ENCODE assay signal across 23 cellular contexts in genomic region chr7:112763996-112764395, GRCh38. TPM values are rescaled to one million over a fixed set of nuclear protein-coding genes. Genes with fewer than 3 reads are reported as not detected.
A peak's percentile ranks its signal among the peaks of the same experiment; 100 is the strongest.
DNase-seq lines count a peak whose midpoint lies in the region; ATAC-seq and TF ChIP-seq lines count a peak whose summit lies in the region.
"Had no signal": no experiment of that assay in that cellular context is flagged by ENCODE, and none has a peak within 500 bp of the region (broad histone marks: within the 10 kb centered on the region; RNA-seq: fewer than 3 reads in every experiment).

No MANE protein-coding gene starts in this region.

- TF ChIP-seq CTCF in natural killer cell (IDR thresholded peaks at IDR 0.05) = no peak
- no peak for TF ChIP-seq CTCF in osteoblast (IDR thresholded peaks at IDR 0.05; ENCODE audit: extremely low read depth, low read depth, low read length)
- no peak for TF ChIP-seq CTCF in MCF 10A (IDR thresholded peaks at IDR 0.05; ENCODE audit: unreplicated experiment)

- H3K27ac Mint-ChIP-seq in natural killer cell (peak overlapping the region in 1 of 2 donors; percentile 65), T-helper 17 cell (peak overlapping the region; percentile 57), MCF 10A (ENCODE audit: low read depth, unreplicated experiment) (no peak overlapping the region)
- H3K27ac Mint-ChIP-seq in natural killer cell treated with Interleukin-12 subunit alpha and Interleukin-12 subunit beta and Interleukin-15 and Interleukin-18, amount 100 ng/mL, for 72 hours = peak overlapping the region in 1 of 2 donors; percentile 32
- H3K27ac Mint-ChIP-seq in effector memory CD8-positive, alpha-beta T cell = peak overlapping the region; percentile 20 to 89

- no peak overlapping the region for H3K4me3 ChIP-seq in osteoblast (ENCODE audit: insufficient read depth, low read length)
- H3K4me3 ChIP-seq: GM23248, MG63, Peyer's patch, SK-N-MC had no signal

- POLR2A ChIA-PET in MCF 10A (lab: Yijun Ruan, JAX) = interaction anchor here (1.5 kb wide), 1 partner anchor 18 kb away, joined by 9 read pairs; no protein-coding TSS in a partner anchor

- H3K9me3 Mint-ChIP-seq in natural killer cell (no peaks in the 10 kb centered on the region), MCF 10A (ENCODE audit: unreplicated experiment) (no peaks in the 10 kb centered on the region)
- no peaks in the 10 kb centered on the region for H3K9me3 Mint-ChIP-seq in natural killer cell treated with Interleukin-12 subunit alpha and Interleukin-12 subunit beta and Interleukin-15 and Interleukin-18, amount 100 ng/mL, for 72 hours
- H3K9me3 Mint-ChIP-seq in effector memory CD8-positive, alpha-beta T cell = no peaks in the 10 kb centered on the region

- H3K9me3 ChIP-seq in T-helper 17 cell (ENCODE audit: control insufficient read depth, low read length, poor library complexity, severe bottlenecking) (no peaks in the 10 kb centered on the region), osteoblast (ENCODE audit: low read depth, low read length) (no peaks in the 10 kb centered on the region)
- H3K9me3 ChIP-seq: MG63, Peyer's patch had no signal

- H2AFZ ChIP-seq in osteoblast (ENCODE audit: low read length) = no peak overlapping the region
- H2AFZ ChIP-seq: GM23248 had no signal

- H3K4me3 Mint-ChIP-seq in natural killer cell (peak overlapping the region; percentile 65), T-helper 17 cell (no peak overlapping the region), MCF 10A (ENCODE audit: unreplicated experiment) (no peak overlapping the region)
- H3K4me3 Mint-ChIP-seq in natural killer cell treated with Interleukin-12 subunit alpha and Interleukin-12 subunit beta and Interleukin-15 and Interleukin-18, amount 100 ng/mL, for 72 hours = no peak overlapping the region
- H3K4me3 Mint-ChIP-seq in effector memory CD8-positive, alpha-beta T cell = peak overlapping the region; percentile 47 to 60

- intact Hi-C loops in natural killer cell (cut with micrococcal nuclease) (no loop called here), MCF 10A (cut with micrococcal nuclease) (no loop called here)

- H3K79me2 ChIP-seq in osteoblast (ENCODE audit: insufficient read depth, low read length) = no peaks in the 10 kb centered on the region

- H3K27me3 ChIP-seq in osteoblast (ENCODE audit: insufficient read depth, low read length) = no peaks in the 10 kb centered on the region
- H3K27me3 ChIP-seq: MG63, Peyer's patch had no signal

- no peaks in the 10 kb centered on the region for H3K36me3 ChIP-seq in osteoblast (ENCODE audit: insufficient read depth, low read length)
- H3K36me3 ChIP-seq: MG63, Peyer's patch had no signal

- no peaks in the 10 kb centered on the region for H4K20me1 ChIP-seq in osteoblast (ENCODE audit: insufficient read depth, low read length)

- H3K27me3 Mint-ChIP-seq in natural killer cell (ENCODE audit: low read depth in 2 of 2) (no peaks in the 10 kb centered on the region), T-helper 17 cell (no peaks in the 10 kb centered on the region), MCF 10A (ENCODE audit: insufficient read depth, unreplicated experiment) (no peaks in the 10 kb centered on the region)
- no peaks in the 10 kb centered on the region for H3K27me3 Mint-ChIP-seq in natural killer cell treated with Interleukin-12 subunit alpha and Interleukin-12 subunit beta and Interleukin-15 and Interleukin-18, amount 100 ng/mL, for 72 hours
- no peaks in the 10 kb centered on the region for H3K27me3 Mint-ChIP-seq in effector memory CD8-positive, alpha-beta T cell

- H3K4me1 Mint-ChIP-seq in natural killer cell = no peaks in the 10 kb centered on the region
- no peaks in the 10 kb centered on the region for H3K4me1 Mint-ChIP-seq in natural killer cell treated with Interleukin-12 subunit alpha and Interleukin-12 subunit beta and Interleukin-15 and Interleukin-18, amount 100 ng/mL, for 72 hours (ENCODE audit: low read depth in 2 of 2)
- peaks cover 4% of the 10 kb centered on the region for H3K4me1 Mint-ChIP-seq in T-helper 17 cell
- peaks cover 2 to 6% of the 10 kb centered on the region in 2 donors for H3K4me1 Mint-ChIP-seq in effector memory CD8-positive, alpha-beta T cell (ENCODE audit: low read depth in 2 of 2)
- H3K4me1 Mint-ChIP-seq in MCF 10A (ENCODE audit: insufficient read depth, unreplicated experiment) = peaks cover 16% of the 10 kb centered on the region

- CTCF ChIA-PET in MCF 10A (lab: Yijun Ruan, JAX) = no interaction called here

- no TSS peak for BruUV-seq in MCF 10A (replicated peaks; lab: Mats Ljungman, UMichigan)

- no peaks in the 10 kb centered on the region for H3K4me1 ChIP-seq in osteoblast (ENCODE audit: insufficient read depth, low read length)
- H3K4me1 ChIP-seq: Peyer's patch had no signal

- no peak overlapping the region for H3K4me2 ChIP-seq in osteoblast (ENCODE audit: insufficient read depth, low read length)

- H3K36me3 Mint-ChIP-seq in natural killer cell (no peaks in the 10 kb centered on the region), T-helper 17 cell (ENCODE audit: low read depth) (peaks cover 3% of the 10 kb centered on the region), MCF 10A (ENCODE audit: insufficient read depth, unreplicated experiment) (peaks cover 6% of the 10 kb centered on the region)
- peaks cover 4% of the 10 kb centered on the region for H3K36me3 Mint-ChIP-seq in natural killer cell treated with Interleukin-12 subunit alpha and Interleukin-12 subunit beta and Interleukin-15 and Interleukin-18, amount 100 ng/mL, for 72 hours
- H3K36me3 Mint-ChIP-seq in effector memory CD8-positive, alpha-beta T cell (ENCODE audit: insufficient read depth) = peaks cover 8% of the 10 kb centered on the region

- no peak overlapping the region for H3K27ac ChIP-seq in osteoblast (ENCODE audit: low read depth, low read length)
- H3K27ac ChIP-seq: GM23248, Peyer's patch, SK-N-MC had no signal

- DNase-seq in natural killer cell = no peak
- no peak for DNase-seq in natural killer cell treated with Interleukin-12 subunit alpha and Interleukin-12 subunit beta and Interleukin-15 and Interleukin-18, amount 100 ng/mL, for 72 hours (ENCODE audit: low spot score)
- DNase-seq in T-helper 17 cell = no peak
- no peak for DNase-seq in effector memory CD8-positive, alpha-beta T cell
- no peak for DNase-seq in DMS53 treated with DMSO at 0.1 percent for 48 hours (lab: John Stamatoyannopoulos, UW; ENCODE audit: unreplicated experiment)
- DNase-seq in osteoblast (ENCODE audit: insufficient read length, low spot score, missing footprints) = no peak
- no peak for DNase-seq in MCF 10A (ENCODE audit: unreplicated experiment)
- DNase-seq: DMS53, GM23248, H7, Kasumi-1, MG63, NCI-H1048, NCI-H1417 treated with DMSO at 0.1 percent for 48 hours, NCI-H1694 treated with DMSO at 0.1 percent for 48 hours, NCI-H2081, NCI-H2227 treated with DMSO at 0.1 percent for 48 hours, NCI-H526 treated with DMSO at 0.1 percent for 48 hours, OCI-M1, Peyer's patch, SIG-M5 had no signal

- ATAC-seq in natural killer cell = peak in 1 of 3 donors; percentile 38
- no peak for ATAC-seq in natural killer cell treated with Interleukin-12 subunit alpha and Interleukin-12 subunit beta and Interleukin-15 and Interleukin-18, amount 100 ng/mL, for 72 hours
- ATAC-seq in T-helper 17 cell = no peak
- ATAC-seq in effector memory CD8-positive, alpha-beta T cell (replicated peaks) = peak; percentile 44
- ATAC-seq: HepG2 had no signal

RNA-seq across cellular contexts. Expression of gene TMEM168, which starts 26.2 kb away (rescaled TPM):
- 10 to 100 TPM; 18.2 to 21.0 (median 20.0) TPM for total RNA-seq in natural killer cell
- total RNA-seq in natural killer cell treated with Interleukin-12 subunit alpha and Interleukin-12 subunit beta and Interleukin-15 and Interleukin-18, amount 100 ng/mL, for 72 hours = 10 to 100 TPM; 21.1 to 25.7 TPM
- total RNA-seq in T-helper 17 cell = 10 to 100 TPM; 12.4 to 16.0 TPM
- total RNA-seq in osteoblast = 17.4 and 21.5 TPM in 2 replicates
- 29.5 and 32.5 TPM in 2 replicates for total RNA-seq in MCF 10A (2022)

Comparison
In these comparisons a context has a peak if more than half of its experiments do, and no peak if none do; other contexts are left out.
1. H3K4me3 Mint-ChIP-seq: peak in natural killer cell (single experiment) and effector memory CD8-positive, alpha-beta T cell (2 of 2); none in natural killer cell treated with Interleukin-12 subunit alpha and Interleukin-12 subunit beta and Interleukin-15 and Interleukin-18, amount 100 ng/mL, for 72 hours (single experiment), T-helper 17 cell (single experiment) and MCF 10A (single experiment).